ENCODE assay signal across 28 cellular contexts in the genomic region with DNA sequence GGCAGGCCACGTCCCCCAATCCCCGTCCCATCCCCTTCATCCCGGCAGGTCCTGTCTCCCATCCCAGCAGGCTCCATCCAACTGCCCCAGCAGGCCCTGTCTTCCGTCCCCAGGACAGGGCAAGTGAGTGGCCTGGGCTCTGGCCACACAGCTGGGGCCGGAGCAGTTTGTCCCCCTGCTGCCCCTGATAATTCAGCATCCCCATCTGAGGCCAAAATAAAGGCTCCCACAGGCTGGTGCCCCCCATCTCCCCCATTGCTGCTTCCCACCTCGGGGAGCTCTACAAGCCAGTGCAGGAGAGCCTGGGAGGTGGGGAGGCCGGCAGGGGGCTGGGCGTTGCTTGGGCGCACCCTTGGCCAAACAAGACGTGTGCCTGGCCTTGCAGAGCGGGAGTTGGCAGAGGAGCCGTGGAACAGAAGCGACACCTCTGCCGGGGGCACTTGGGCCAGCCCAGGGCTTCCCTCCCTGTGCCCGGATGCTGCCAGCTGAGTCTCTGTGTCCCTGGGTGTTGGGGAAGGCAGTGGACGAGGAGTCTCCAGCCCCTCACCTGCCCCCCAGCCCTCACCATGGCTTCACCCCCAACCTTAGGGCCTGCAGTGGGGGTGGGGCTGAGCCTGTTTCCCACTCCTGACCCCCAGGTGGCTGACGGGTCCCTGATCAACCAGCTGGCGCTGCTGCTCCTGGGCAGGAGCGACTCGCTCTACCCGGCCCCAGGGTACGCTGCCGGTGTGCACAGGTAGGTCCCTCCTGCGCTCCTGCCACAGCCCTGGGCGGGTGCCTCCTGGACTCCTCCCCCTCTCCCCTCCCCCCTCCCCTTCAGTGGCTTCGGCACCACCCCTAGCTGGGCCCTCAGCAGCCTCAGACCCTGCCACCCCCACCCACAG. TPM values are rescaled to one million over a fixed set of nuclear protein-coding genes. Genes with fewer than 3 reads are reported as not detected.
DNase-seq lines count a peak whose midpoint lies in the region; ATAC-seq, FAIRE-seq and TF ChIP-seq lines count a peak whose summit lies in the region.
"Had no signal": no experiment of that assay in that cellular context is flagged by ENCODE, and none has a peak within 500 bp of the region (broad histone marks: within the 10 kb centered on the region; RNA-seq: fewer than 3 reads in every experiment).

No MANE protein-coding gene starts in this region.

- H3K4me1 ChIP-seq in HepG2 (ENCODE audit: insufficient read depth, low read length) = peaks cover 9% of the 10 kb centered on the region
- H3K4me1 ChIP-seq in right lobe of liver = no peaks in the 10 kb centered on the region
- peaks cover 0 to 37% of the 10 kb centered on the region in 2 experiments; a peak in 2 of 5 replicates for H3K4me1 ChIP-seq in K562 (replicated peaks in 1 of 2; ENCODE audit: control insufficient read depth in 2 of 2, insufficient read depth in 2 of 2, low read length in 2 of 2)
- H3K4me1 ChIP-seq in neuronal stem cell (ENCODE audit: control insufficient read depth in 2 of 2, insufficient read depth in 1 of 2, low read depth in 1 of 2, low read length in 2 of 2) = peaks cover 0 to 2% of the 10 kb centered on the region in 2 donors
- H3K4me1 ChIP-seq: A549, HAP-1, SJSA1 had no signal

- POLR2A ChIA-PET in HepG2 (lab: Yijun Ruan, JAX) = no interaction called here
- POLR2A ChIA-PET in K562 (lab: Yijun Ruan, JAX) = interaction anchor here (0.6 to 1.5 kb wide), 4 partner anchors 14 to 385 kb away, joined by 3 to 10 read pairs (median 4); partner anchors contain the start of gene AP5Z1

- intact Hi-C loops in HepG2 (cut with micrococcal nuclease; ENCODE audit: unreplicated experiment) (no loop called here), right lobe of liver (cut with DNase I) (no loop called here), K562 (cut with micrococcal nuclease) (loop anchor here (10.0 kb wide), 1 partner anchor 95 kb away; the partner anchor contains the start of gene RADIL)

- no peak overlapping the region for H2BK12ac ChIP-seq in neuronal stem cell (ENCODE audit: low read length)

- H2AK5ac ChIP-seq in neuronal stem cell (ENCODE audit: low read depth, low read length) = no peak overlapping the region

- CTCF ChIA-PET in HepG2 (lab: Yijun Ruan, JAX; ENCODE audit: low intra/inter-chr PET ratio, low total read pairs) (no interaction called here), K562 (lab: Yijun Ruan, JAX; ENCODE audit: low intra/inter-chr PET ratio) (no interaction called here)

- H3K9me3 ChIP-seq in HepG2 (ENCODE audit: low read length) (no peaks in the 10 kb centered on the region), right lobe of liver (no peaks in the 10 kb centered on the region), K562 (replicated peaks; ENCODE audit: control insufficient read depth, insufficient read depth, low read depth, low read length) (no peaks in the 10 kb centered on the region), neuronal stem cell (replicated peaks in 1 of 2; ENCODE audit: control insufficient read depth in 2 of 2, insufficient read depth in 1 of 2, low read depth in 1 of 2, low read length in 2 of 2) (no peaks in the 10 kb centered on the region)
- H3K9me3 ChIP-seq: A549, HAP-1, SJSA1 had no signal

- H3K9ac ChIP-seq in HepG2 (ENCODE audit: insufficient read depth, low read depth, low read length) = no peak overlapping the region
- H3K9ac ChIP-seq in K562 (ENCODE audit: insufficient read depth in 1 of 2, low read depth in 2 of 2, low read length in 2 of 2) = peak overlapping the region in 1 of 2 experiments; percentile 20; a peak in 1 of 4 replicates
- no peak overlapping the region for H3K9ac ChIP-seq in neuronal stem cell (ENCODE audit: low read depth, low read length, poor library complexity)
- H3K9ac ChIP-seq: KMS-11 had no signal

- H2BK15ac ChIP-seq in neuronal stem cell (ENCODE audit: low read length) = no peak overlapping the region

- TF ChIP-seq CTCF in HepG2 (CRISPR knock-in tag; IDR thresholded peaks at IDR 0.05) (no peak), right lobe of liver (IDR thresholded peaks at IDR 0.05) (no peak), K562 (IDR thresholded peaks at IDR 0.05 in 2 of 3, conservative IDR thresholded peaks at IDR 0.05 in 1 of 3; ENCODE audit: insufficient read depth in 2 of 3, low read depth in 1 of 3, low read length in 3 of 3) (no peak)

- no peak for DNase-seq in HepG2 (ENCODE audit: low spot score)
- no peak for DNase-seq in right lobe of liver
- no peak for DNase-seq in K562 (ENCODE audit: extremely low read depth in 1 of 4, low spot score in 3 of 4)
- DNase-seq in neuronal stem cell (ENCODE audit: low spot score) = no peak
- no peak for DNase-seq in stimulated activated CD4-positive, alpha-beta T cell treated with anti-CD3 and anti-CD28 coated beads, Interleukin-1b, Interleukin-23, amount 100 ng/mL, for 48 hours
- no peak for DNase-seq in NAMALWA (ENCODE audit: low spot score)
- DNase-seq in NOMO-1 treated with dmso at 0.1 percent for 144 hours (lab: John Stamatoyannopoulos, UW; ENCODE audit: unreplicated experiment) = no peak
- DNase-seq: AML-193; CD4-positive, alpha-beta T cell; DMS53; GOT3; HFFc6; IMR-90; NCI-H1092; NCI-H1417 treated with DMSO at 0.1 percent for 48 hours; NCI-H1694 treated with DMSO at 0.1 percent for 48 hours; NCI-H2081; NCI-H2227 treated with DMSO at 0.1 percent for 48 hours; NCI-H526 treated with DMSO at 0.1 percent for 48 hours; OCI-M1; Right ventricle myocardium superior had no signal

- no peak for TF ChIP-seq EP300 in HepG2 (IDR thresholded peaks at IDR 0.05; ENCODE audit: low read depth in 2 of 2, low read length in 2 of 2)
- no peak for TF ChIP-seq EP300 in HepG2 (CRISPR knock-in tag; IDR thresholded peaks at IDR 0.05; ENCODE audit: borderline replicate concordance)
- no peak for TF ChIP-seq EP300 in K562 (IDR thresholded peaks at IDR 0.05; ENCODE audit: low read length)

- H3K27me3 ChIP-seq in HepG2 (ENCODE audit: control insufficient read depth in 1 of 2, insufficient read depth in 2 of 2, low read length in 2 of 2) = no peaks in the 10 kb centered on the region
- no peaks in the 10 kb centered on the region for H3K27me3 ChIP-seq in right lobe of liver
- H3K27me3 ChIP-seq in K562 (ENCODE audit: control insufficient read depth in 2 of 2, insufficient read depth in 2 of 2, low read length in 2 of 2) = no peaks in the 10 kb centered on the region
- no peaks in the 10 kb centered on the region for H3K27me3 ChIP-seq in neuronal stem cell (ENCODE audit: control insufficient read depth in 3 of 3, insufficient read depth in 3 of 3, low read depth in 1 of 3, low read length in 3 of 3)
- H3K27me3 ChIP-seq: BLaER1 treated with 17β-estradiol and CSF1 and Interleukin-3, amounts not matched to agents 10 nM and 100 nM; SJSA1 had no signal

- FAIRE-seq in HepG2 (lab: Jason Lieb, UNC) (no peak), K562 (lab: Jason Lieb, UNC) (no peak)
- FAIRE-seq: A549, G401.6, RCC 7860 had no signal

- no peak overlapping the region for H3K4me3 ChIP-seq in HepG2 (replicated peaks in 1 of 3; ENCODE audit: insufficient read depth in 1 of 3, low read depth in 2 of 3, low read length in 3 of 3)
- H3K4me3 ChIP-seq in right lobe of liver = no peak overlapping the region
- H3K4me3 ChIP-seq in K562 = no peak overlapping the region
- no peak overlapping the region for H3K4me3 ChIP-seq in neuronal stem cell (ENCODE audit: low read length in 2 of 2)
- H3K4me3 ChIP-seq: A549; BLaER1 treated with 17β-estradiol and CSF1 and Interleukin-3, amounts not matched to agents 10 nM and 100 nM; HAP-1; SJSA1 had no signal

- no peak for ATAC-seq in HepG2
- ATAC-seq in right lobe of liver = no peak
- no peak for ATAC-seq in K562
- ATAC-seq: A549 had no signal

- no peak overlapping the region for H4K8ac ChIP-seq in neuronal stem cell (ENCODE audit: low read depth, low read length)

- H3K4me2 ChIP-seq in HepG2 (ENCODE audit: low read depth, low read length) (no peak overlapping the region), K562 (ENCODE audit: insufficient read depth, low read length) (no peak overlapping the region), neuronal stem cell (ENCODE audit: insufficient read depth, low read length, poor library complexity, severe bottlenecking) (no peak overlapping the region)
- H3K4me2 ChIP-seq: A549, KMS-11 had no signal

- no peak overlapping the region for H3K27ac ChIP-seq in HepG2 (ENCODE audit: extremely low read length, insufficient read depth, low read length)
- H3K27ac ChIP-seq in right lobe of liver = no peak overlapping the region
- H3K27ac ChIP-seq in K562 (ENCODE audit: extremely low read depth, low read depth, low read length) = no peak overlapping the region
- H3K27ac ChIP-seq in neuronal stem cell (replicated peaks; ENCODE audit: low read length) = no peak overlapping the region
- H3K27ac ChIP-seq: A549; BLaER1 treated with 17β-estradiol and CSF1 and Interleukin-3, amounts not matched to agents 10 nM and 100 nM; KMS-11; SJSA1 had no signal

- no peak overlapping the region for H2BK5ac ChIP-seq in neuronal stem cell (ENCODE audit: low read length)

- no peaks in the 10 kb centered on the region for H3K79me1 ChIP-seq in neuronal stem cell (ENCODE audit: low read depth, low read length)

- H3K36me3 ChIP-seq in HepG2 (replicated peaks in 1 of 2; ENCODE audit: control insufficient read depth in 1 of 2, insufficient read depth in 2 of 2, low read length in 2 of 2) (peaks cover 11 to 19% of the 10 kb centered on the region in 2 experiments; a peak in 4 of 5 replicates), right lobe of liver (peaks cover 2 to 53% (median 14%) of the 10 kb centered on the region in 4 donors), K562 (ENCODE audit: control insufficient read depth, insufficient read depth, low read length) (peaks cover 46% of the 10 kb centered on the region; the same call in 1 of the 3 replicates), neuronal stem cell (replicated peaks in 1 of 2; ENCODE audit: control insufficient read depth in 2 of 2, insufficient read depth in 2 of 2, low read length in 2 of 2) (peaks cover 5 to 69% of the 10 kb centered on the region in 2 donors)

- TF ChIP-seq POLR2A in HepG2 (IDR thresholded peaks at IDR 0.05; ENCODE audit: insufficient read depth in 1 of 2, low read depth in 2 of 2, low read length in 2 of 2) (no peak), right lobe of liver (IDR thresholded peaks at IDR 0.05) (no peak), K562 (conservative IDR thresholded peaks at IDR 0.05) (no peak)

- H4K20me1 ChIP-seq in HepG2 (ENCODE audit: insufficient read depth, low read length) = no peaks in the 10 kb centered on the region
- H4K20me1 ChIP-seq in K562 (replicated peaks; ENCODE audit: control insufficient read depth, insufficient read depth, low read length) = no peaks in the 10 kb centered on the region

- H3K14ac ChIP-seq in neuronal stem cell (ENCODE audit: low read length) = no peak overlapping the region

- BruUV-seq in HepG2 (replicated peaks; lab: Mats Ljungman, UMichigan) (no TSS peak), K562 (replicated peaks; lab: Mats Ljungman, UMichigan) (no TSS peak)

- no peak overlapping the region for H3K18ac ChIP-seq in neuronal stem cell (ENCODE audit: low read length)

- H2AFZ ChIP-seq in HepG2 (ENCODE audit: low read length) = no peak overlapping the region
- H2AFZ ChIP-seq in K562 (ENCODE audit: low read depth, low read length) = no peak overlapping the region
- H2AFZ ChIP-seq in neuronal stem cell (ENCODE audit: low read length) = no peak overlapping the region

- no peaks in the 10 kb centered on the region for H3K79me2 ChIP-seq in HepG2 (ENCODE audit: insufficient read depth, low read length)
- H3K79me2 ChIP-seq in K562 (ENCODE audit: control insufficient read depth, insufficient read depth, low read length) = no peaks in the 10 kb centered on the region

- no peak overlapping the region for H2BK120ac ChIP-seq in neuronal stem cell (ENCODE audit: low read depth, low read length)

- H3K4ac ChIP-seq in neuronal stem cell (ENCODE audit: low read length) = no peak overlapping the region

- in situ Hi-C loops in HepG2 (cut with HindIII; ENCODE audit: extremely low pct_ligation_motif_present, low pct_unique_long_range_greater_than_20kb) = loop anchor here (10.0 kb wide), 1 partner anchor 295 kb away; no protein-coding TSS in a partner anchor
- in situ Hi-C loops in K562 (cut with MboI) = loop anchor here (10.0 kb wide), 1 partner anchor 295 kb away; no protein-coding TSS in a partner anchor

- peak overlapping the region; percentile 65 for H3K23ac ChIP-seq in neuronal stem cell (ENCODE audit: low read depth, low read length, poor library complexity)

- WGBS in HepG2 (ENCODE audit: low lambda C conversion rate) = 91% methylated on average over 20 of the region's 26 CpGs
- WGBS in right lobe of liver (ENCODE audit: insufficient coverage, low coverage, low lambda C conversion rate, missing lambda C conversion rate) = 90% methylated on average over 6 of the region's 26 CpGs
- WGBS in K562 (ENCODE audit: insufficient coverage, low coverage, missing lambda C conversion rate) = 92% methylated on average over 19 of the region's 26 CpGs
- no CpG with 5 or more reads among the region's 26 CpGs for WGBS in neuronal stem cell (ENCODE audit: extremely low coverage in 2 of 2, insufficient read length in 2 of 2, insufficient replicate concordance in 1 of 2), 2 donors

- TF ChIP-seq RAD21 in HepG2 (CRISPR knock-in tag; IDR thresholded peaks at IDR 0.05) = no peak
- no peak for TF ChIP-seq RAD21 in K562 (CRISPR knock-in tag; conservative IDR thresholded peaks at IDR 0.05 in 1 of 2, IDR thresholded peaks at IDR 0.05 in 1 of 2)

- H4K91ac ChIP-seq in neuronal stem cell (ENCODE audit: low read depth, low read length, poor library complexity) = no peak overlapping the region

- H3K9me1 ChIP-seq in K562 (ENCODE audit: control insufficient read depth, insufficient read depth, low read length) = no peaks in the 10 kb centered on the region

RNA-seq across cellular contexts. Expression of gene AP5Z1, which starts 14.0 kb away (rescaled TPM):
- total RNA-seq in HepG2 (2016; rRNA removed; fragmentation: Illumina TruSeq; extraction: Trizol) (7.4 and 15.1 TPM in 2 replicates), right lobe of liver (10 to 100 TPM in 5 of 6 experiments, 1 to 10 TPM in 1; 9.7 to 23.6 (median 14.2) TPM), K562 (2014; rRNA removed) (19.8 and 23.1 TPM in 2 replicates), K562 (2014; rRNA removed; fragmentation: Illumina TruSeq; extraction: Trizol) (2.7 and 3.3 TPM in 2 replicates), K562 (2015; rRNA removed; fragmentation: Illumina TruSeq; extraction: Trizol) (11.1 and 12.6 TPM in 2 replicates), K562 (2021) (25.6 and 31.1 TPM in 2 replicates)
- 3.5 and 6.4 TPM in 2 replicates for total RNA-seq in HepG2 (2016; cell fraction: cytosol; rRNA removed; fragmentation: Illumina TruSeq; extraction: Trizol; ENCODE audit: low read depth)
- 7.5 and 15.3 TPM in 2 replicates for total RNA-seq in HepG2 (2016; cell fraction: insoluble cytoplasmic fraction; rRNA removed; fragmentation: Illumina TruSeq; extraction: Trizol)
- 4.1 and 5.0 TPM in 2 replicates for total RNA-seq in HepG2 (2016; cell fraction: membrane; rRNA removed; fragmentation: Illumina TruSeq; extraction: Trizol)
- 18.0 and 18.9 TPM in 2 replicates for total RNA-seq in HepG2 (2016; cell fraction: nucleus; rRNA removed; fragmentation: Illumina TruSeq; extraction: Trizol)
- polyA plus RNA-seq in HepG2 (2011; rRNA removed) (9.3 and 16.0 TPM in 2 replicates), K562 (2011; rRNA removed) (6.4 and 13.9 TPM in 2 replicates), K562 (2014; fragmentation: Illumina TruSeq; extraction: Trizol) (4.1 and 9.6 TPM in 2 replicates), K562 (2014; fragmentation: Nextera tagmentation; extraction: Ambion mirVana) (under 1 TPM; 0.06 to 0.98 TPM), K562 (2014; rRNA removed) (22.1 and 26.3 TPM in 2 replicates)
- polyA plus RNA-seq in HepG2 (2011; cell fraction: cytosol; rRNA removed) = 3.8 and 7.7 TPM in 2 replicates
- 83.4 and 101 TPM in 2 replicates for polyA plus RNA-seq in HepG2 (2011; cell fraction: nucleus; rRNA removed)
- polyA plus RNA-seq in HepG2 (2012) = 5.9 and 7.4 TPM in 2 replicates
- 1.8 and 2.1 TPM in 2 replicates for polyA plus RNA-seq in HepG2 (2016; cell fraction: cytosol; fragmentation: Illumina TruSeq; extraction: Trizol; ENCODE audit: low read depth)
- 7.7 and 9.3 TPM in 2 replicates for polyA plus RNA-seq in HepG2 (2016; cell fraction: insoluble cytoplasmic fraction; fragmentation: Illumina TruSeq; extraction: Trizol; ENCODE audit: low read depth)
- 3.1 and 4.0 TPM in 2 replicates for polyA plus RNA-seq in HepG2 (2016; cell fraction: membrane; fragmentation: Illumina TruSeq; extraction: Trizol; ENCODE audit: low read depth)
- 42.6 and 43.4 TPM in 2 replicates for polyA plus RNA-seq in HepG2 (2016; cell fraction: nucleus; fragmentation: Illumina TruSeq; extraction: Trizol; ENCODE audit: insufficient read depth, low read depth)
- 14.8 and 17.9 TPM in 2 replicates for polyA minus RNA-seq in HepG2 (2011; rRNA and poly(A)+ RNA removed; ENCODE audit: low replicate concordance)
- polyA minus RNA-seq in HepG2 (2011; cell fraction: cytosol; rRNA and poly(A)+ RNA removed) = 6.2 and 7.0 TPM in 2 replicates
- 28.0 and 28.3 TPM in 2 replicates for polyA minus RNA-seq in HepG2 (2011; cell fraction: nucleus; rRNA and poly(A)+ RNA removed)
- total RNA-seq in K562 (2011; cell fraction: chromatin; rRNA removed; ENCODE audit: low replicate concordance) = 41.6 and 134 TPM in 2 replicates
- 104 and 127 TPM in 2 replicates for total RNA-seq in K562 (2011; cell fraction: nucleolus; rRNA removed)
- 53.1 and 59.0 TPM in 2 replicates for total RNA-seq in K562 (2011; cell fraction: nucleoplasm; rRNA removed)
- polyA plus RNA-seq in K562 (2011; cell fraction: cytosol; rRNA removed) = 8.3 and 24.8 TPM in 2 replicates
- 60.3 and 105 TPM in 2 replicates for polyA plus RNA-seq in K562 (2011; cell fraction: nucleus; rRNA removed)
- polyA plus RNA-seq in K562 (2012) = 21.4 and 42.0 TPM in 2 replicates
- 2.1 and 3.0 TPM in 2 replicates for polyA minus RNA-seq in K562 (2011; rRNA and poly(A)+ RNA removed)
- polyA minus RNA-seq in K562 (2011; cell fraction: cytosol; rRNA and poly(A)+ RNA removed) = 8.8 and 9.3 TPM in 2 replicates
- 28.7 and 31.2 TPM in 2 replicates for polyA minus RNA-seq in K562 (2011; cell fraction: nucleus; rRNA and poly(A)+ RNA removed)
- polyA plus RNA-seq in neuronal stem cell (2013, experiment 1 of 2) = 6.0 TPM
- 6.1 TPM for polyA plus RNA-seq in neuronal stem cell (2013, experiment 2 of 2)

Comparison
In these comparisons a context has a peak if more than half of its experiments do, and no peak if none do; other contexts are left out.
1. Of the 241 proteins assayed by ChIP-seq in both HepG2 and K562: peak only in HepG2: none; only in K562: POLR2G; in both: RBFOX2; in neither: 239.